ENCODE assay signal across 11 cellular contexts in genomic region chrX:41779058-41779564, GRCh38. TPM values are rescaled to one million over a fixed set of nuclear protein-coding genes. Genes with fewer than 3 reads are reported as not detected.
A peak's percentile ranks its signal among the peaks of the same experiment; 100 is the strongest.
DNase-seq lines count a peak whose midpoint lies in the region; ATAC-seq and TF ChIP-seq lines count a peak whose summit lies in the region.
"Had no signal": no experiment of that assay in that cellular context is flagged by ENCODE, and none has a peak within 500 bp of the region (broad histone marks: within the 10 kb centered on the region; RNA-seq: fewer than 3 reads in every experiment).

No MANE protein-coding gene starts in this region.

- H3K27ac Mint-ChIP-seq in stimulated activated naive CD8-positive, alpha-beta T cell treated with anti-CD3 and anti-CD28 coated beads, Interleukin-15, amount 100 ng/mL, for 72 hours = no peak overlapping the region
- H3K27ac Mint-ChIP-seq: activated CD4-positive, alpha-beta memory T cell treated with anti-CD3 and anti-CD28 coated beads for 36 hours had no signal

- H3K4me1 Mint-ChIP-seq in stimulated activated naive CD8-positive, alpha-beta T cell treated with anti-CD3 and anti-CD28 coated beads, Interleukin-15, amount 100 ng/mL, for 72 hours = no peaks in the 10 kb centered on the region

- TF ChIP-seq CTCF in adrenal gland (IDR thresholded peaks at IDR 0.05) = no peak

- peak; percentile 51 to 75 for ATAC-seq in activated CD4-positive, CD25-positive, alpha-beta regulatory T cell treated with anti-CD3 and anti-CD28 coated beads, Interleukin-2, amount 50 U/mL, for 24 hours
- no peak for ATAC-seq in stimulated activated naive CD8-positive, alpha-beta T cell treated with anti-CD3 and anti-CD28 coated beads, Interleukin-15, amount 100 ng/mL, for 72 hours

- H3K4me1 ChIP-seq in adrenal gland (replicated peaks in 1 of 2) = peaks cover 0 to 7% of the 10 kb centered on the region in 2 donors

- intact Hi-C loops in adrenal gland (cut with DNase I) = no loop called here

- TF ChIP-seq POLR2A in adrenal gland (IDR thresholded peaks at IDR 0.05) = no peak

- H3K4me3 ChIP-seq in adrenal gland = no peak overlapping the region

- no peak overlapping the region for H3K4me3 Mint-ChIP-seq in stimulated activated naive CD8-positive, alpha-beta T cell treated with anti-CD3 and anti-CD28 coated beads, Interleukin-15, amount 100 ng/mL, for 72 hours
- H3K4me3 Mint-ChIP-seq: activated CD4-positive, alpha-beta memory T cell treated with anti-CD3 and anti-CD28 coated beads for 36 hours; CD4-positive, CD25-positive, alpha-beta regulatory T cell had no signal

- H3K9me3 ChIP-seq in adrenal gland (replicated peaks in 1 of 3) = no peaks in the 10 kb centered on the region

- no peaks in the 10 kb centered on the region for H3K27me3 ChIP-seq in adrenal gland

- DNase-seq in activated CD4-positive, CD25-positive, alpha-beta regulatory T cell treated with anti-CD3 and anti-CD28 coated beads, Interleukin-2, amount 50 U/mL, for 72 hours = no peak
- DNase-seq in NCI-H82 treated with DMSO at 0.1 percent for 48 hours (lab: John Stamatoyannopoulos, UW; ENCODE audit: unreplicated experiment) (peak; percentile 3), fibroblast of gingiva (ENCODE audit: low read depth) (peak; percentile 1), stromal cell of bone marrow (ENCODE audit: low read depth) (peak; percentile 35), adrenal gland (no peak)
- DNase-seq in activated T-cell treated with anti-CD3 and anti-CD28 coated beads, Interleukin-2, amount 50 U/mL, for 48 hours = no peak
- DNase-seq in stimulated activated naive CD8-positive, alpha-beta T cell treated with anti-CD3 and anti-CD28 coated beads, Interleukin-15, amount 100 ng/mL, for 72 hours = no peak
- DNase-seq: activated CD4-positive, alpha-beta memory T cell treated with anti-CD3 and anti-CD28 coated beads for 36 hours; CD4-positive, CD25-positive, alpha-beta regulatory T cell had no signal

- no peaks in the 10 kb centered on the region for H3K27me3 Mint-ChIP-seq in stimulated activated naive CD8-positive, alpha-beta T cell treated with anti-CD3 and anti-CD28 coated beads, Interleukin-15, amount 100 ng/mL, for 72 hours
- H3K27me3 Mint-ChIP-seq: activated CD4-positive, alpha-beta memory T cell treated with anti-CD3 and anti-CD28 coated beads for 36 hours; CD4-positive, CD25-positive, alpha-beta regulatory T cell had no signal

- WGBS in adrenal gland, 4 donors = 29 to 60% (median 47%) methylated on average over 1 of the region's 1 CpG

- H3K36me3 ChIP-seq in adrenal gland (replicated peaks in 1 of 2) = no peaks in the 10 kb centered on the region

- H3K9me3 Mint-ChIP-seq in stimulated activated naive CD8-positive, alpha-beta T cell treated with anti-CD3 and anti-CD28 coated beads, Interleukin-15, amount 100 ng/mL, for 72 hours = no peaks in the 10 kb centered on the region
- H3K9me3 Mint-ChIP-seq: activated CD4-positive, alpha-beta memory T cell treated with anti-CD3 and anti-CD28 coated beads for 36 hours had no signal

- H3K27ac ChIP-seq in adrenal gland = no peak overlapping the region

RNA-seq across cellular contexts. Expression of gene GPR82, which starts 55.1 kb away (rescaled TPM):
- total RNA-seq in adrenal gland = 1 to 10 TPM in 4 of 8 donors, under 1 TPM in 3, not detected in 1; 0.38 to 3.4 (median 1.0) TPM
- under 1 TPM; 0.16 to 0.99 (median 0.24) TPM for polyA plus RNA-seq in adrenal gland
- total RNA-seq: CD4-positive, CD25-positive, alpha-beta regulatory T cell; dermis microvascular lymphatic vessel endothelial cell had no signal

Comparison
In these comparisons a context has a peak if more than half of its experiments do, and no peak if none do; other contexts are left out.
1. DNase-seq: peak in NCI-H82 treated with DMSO at 0.1 percent for 48 hours (single experiment), fibroblast of gingiva (single experiment) and stromal cell of bone marrow (single experiment); none in activated CD4-positive, CD25-positive, alpha-beta regulatory T cell treated with anti-CD3 and anti-CD28 coated beads, Interleukin-2, amount 50 U/mL, for 72 hours (single experiment), activated T-cell treated with anti-CD3 and anti-CD28 coated beads, Interleukin-2, amount 50 U/mL, for 48 hours (0 of 2), adrenal gland (0 of 7) and stimulated activated naive CD8-positive, alpha-beta T cell treated with anti-CD3 and anti-CD28 coated beads, Interleukin-15, amount 100 ng/mL, for 72 hours (0 of 2).